Comparison of ENCODE assay signal across 10 cellular contexts in genomic region chr2:75729861-75730260, GRCh38. TPM values are rescaled to one million over a fixed set of nuclear protein-coding genes. Genes with fewer than 3 reads are reported as not detected.
DNase-seq lines count a peak whose midpoint lies in the region; ATAC-seq and TF ChIP-seq lines count a peak whose summit lies in the region.
"Had no signal": no experiment of that assay in that cellular context is flagged by ENCODE, and none has a peak within 500 bp of the region (broad histone marks: within the 10 kb centered on the region; RNA-seq: fewer than 3 reads in every experiment).

No MANE protein-coding gene starts in this region.

- no peak overlapping the region for H2AK5ac ChIP-seq in IMR-90 (ENCODE audit: low read depth, low read length)

- WGBS in IMR-90 (ENCODE audit: extremely low coverage in 2 of 2, insufficient read length in 1 of 2), 2 experiments: no CpG with 5 or more reads among the region's 5 CpGs
- WGBS in right lobe of liver (ENCODE audit: insufficient coverage, low coverage, low lambda C conversion rate, missing lambda C conversion rate): 50% methylated on average over 5 of the region's 5 CpGs

- H3K9me1 ChIP-seq in IMR-90 (ENCODE audit: insufficient read depth, low read length): no peaks in the 10 kb centered on the region

- H3K27me3 Mint-ChIP-seq in activated CD8-positive, alpha-beta memory T cell treated with anti-CD3 and anti-CD28 coated beads, Interleukin-2, amount 10 ng/mL, durations not matched to agents 7 days and 5 days: peaks cover 18% of the 10 kb centered on the region

- H2BK20ac ChIP-seq in IMR-90 (ENCODE audit: low read depth, low read length): no peak overlapping the region

- H2BK15ac ChIP-seq in IMR-90 (ENCODE audit: low read depth, low read length): no peak overlapping the region

- TF ChIP-seq RAD21 in IMR-90 (IDR thresholded peaks at IDR 0.05; ENCODE audit: low read length): peak; percentile 34

- H3K27me3 ChIP-seq in IMR-90 (ENCODE audit: control insufficient read depth, insufficient read depth, low read length) (peaks cover 10% of the 10 kb centered on the region), WERI-Rb-1 (ENCODE audit: insufficient read depth, low read depth, severe bottlenecking) (no peaks in the 10 kb centered on the region), right lobe of liver (no peaks in the 10 kb centered on the region), ascending aorta (no peaks in the 10 kb centered on the region)

- TF ChIP-seq POLR2A in IMR-90 (IDR thresholded peaks at IDR 0.05; ENCODE audit: low read depth, low read length) (no peak), right lobe of liver (IDR thresholded peaks at IDR 0.05) (no peak)

- DNase-seq in DMS114 treated with DMSO at 0.1 percent for 48 hours (lab: John Stamatoyannopoulos, UW; ENCODE audit: unreplicated experiment): peak; percentile 12
- no peak for DNase-seq in IMR-90
- no peak for DNase-seq in WERI-Rb-1
- no peak for DNase-seq in right lobe of liver
- DNase-seq in ascending aorta (ENCODE audit: low spot score in 2 of 2): no peak
- DNase-seq in activated CD8-positive, alpha-beta memory T cell treated with anti-CD3 and anti-CD28 coated beads, Interleukin-2, amount 10 ng/mL, durations not matched to agents 7 days and 5 days: no peak
- DNase-seq in NCI-H2107 treated with DMSO at 0.1 percent for 48 hours (lab: John Stamatoyannopoulos, UW; ENCODE audit: unreplicated experiment): no peak
- DNase-seq: natural killer cell, T-helper 2 cell had no signal

- no peak overlapping the region for H3K56ac ChIP-seq in IMR-90 (ENCODE audit: extremely low read depth, insufficient read depth, low read length)

- H3K36me3 Mint-ChIP-seq in activated CD8-positive, alpha-beta memory T cell treated with anti-CD3 and anti-CD28 coated beads, Interleukin-2, amount 10 ng/mL, durations not matched to agents 7 days and 5 days: no peaks in the 10 kb centered on the region
- H3K36me3 Mint-ChIP-seq: natural killer cell had no signal

- dilution Hi-C loops in IMR-90 (cut with HindIII; ENCODE audit: low sequenced_read_pairs, unreplicated experiment): no loop called here

- H3K18ac ChIP-seq in IMR-90 (ENCODE audit: low read depth, low read length): no peak overlapping the region

- H3K4me3 Mint-ChIP-seq in activated CD8-positive, alpha-beta memory T cell treated with anti-CD3 and anti-CD28 coated beads, Interleukin-2, amount 10 ng/mL, durations not matched to agents 7 days and 5 days: no peak overlapping the region
- H3K4me3 Mint-ChIP-seq: natural killer cell had no signal

- H4K91ac ChIP-seq in IMR-90 (ENCODE audit: insufficient read depth, low read depth, low read length): no peak overlapping the region

- H3K36me3 ChIP-seq in IMR-90 (ENCODE audit: control insufficient read depth, insufficient read depth, low read length) (no peaks in the 10 kb centered on the region), WERI-Rb-1 (no peaks in the 10 kb centered on the region), right lobe of liver (no peaks in the 10 kb centered on the region), ascending aorta (no peaks in the 10 kb centered on the region)

- H3K4me3 ChIP-seq in IMR-90 (ENCODE audit: insufficient read depth, low read depth, low read length) (no peak overlapping the region), WERI-Rb-1 (ENCODE audit: low read depth, low read length) (no peak overlapping the region), right lobe of liver (no peak overlapping the region), ascending aorta (no peak overlapping the region)

- no peaks in the 10 kb centered on the region for H3K79me1 ChIP-seq in IMR-90 (ENCODE audit: low read depth in 1 of 2, low read length in 2 of 2)

- BruUV-seq in IMR-90 (replicated peaks; lab: Mats Ljungman, UMichigan): no TSS peak

- no peak overlapping the region for H3K9ac ChIP-seq in IMR-90 (ENCODE audit: low read depth, low read length)

- TF ChIP-seq CTCF in IMR-90 (conservative IDR thresholded peaks at IDR 0.05; ENCODE audit: low read depth, low read length) (peak; percentile 31), WERI-Rb-1 (IDR thresholded peaks at IDR 0.05; ENCODE audit: low read depth, low read length) (peak; percentile 41), right lobe of liver (IDR thresholded peaks at IDR 0.05) (peak in 3 of 4 donors; percentile 11 to 33 (median 20)), ascending aorta (IDR thresholded peaks at IDR 0.05) (no peak)

- no peak overlapping the region for H4K5ac ChIP-seq in IMR-90 (ENCODE audit: low read depth, low read length)

- no peak; the same call in 1 of the 2 replicates for ATAC-seq in IMR-90 (ENCODE audit: low read depth)
- ATAC-seq in right lobe of liver: peak in 1 of 4 donors; percentile 22
- no peak for ATAC-seq in activated CD8-positive, alpha-beta memory T cell treated with anti-CD3 and anti-CD28 coated beads, Interleukin-2, amount 10 ng/mL, durations not matched to agents 7 days and 5 days
- no peak for ATAC-seq in HG03439 (IDR thresholded peaks at IDR 0.05; ENCODE audit: unreplicated experiment)
- ATAC-seq: natural killer cell had no signal

- POLR2A ChIA-PET in IMR-90 (lab: Charles Lee; ENCODE audit: unreplicated experiment): no interaction called here

- H3K4ac ChIP-seq in IMR-90 (ENCODE audit: low read depth, low read length): no peak overlapping the region

- H2BK5ac ChIP-seq in IMR-90 (ENCODE audit: low read depth, low read length, poor library complexity, severe bottlenecking): no peak overlapping the region

- no peak overlapping the region for H3K4me2 ChIP-seq in IMR-90 (ENCODE audit: low read depth, low read length)

- intact Hi-C loops in IMR-90 (cut with micrococcal nuclease) (loop anchor here (5.0 kb wide), 1 partner anchor 867 kb away; no protein-coding TSS in a partner anchor), right lobe of liver (cut with DNase I) (no loop called here), ascending aorta (cut with DNase I) (no loop called here)

- in situ Hi-C loops in IMR-90 (cut with MboI; ENCODE audit: low sequenced_read_pairs): no loop called here

- no peaks in the 10 kb centered on the region for H4K20me1 ChIP-seq in IMR-90 (ENCODE audit: insufficient read depth, low read length)

- H3K9me3 Mint-ChIP-seq in activated CD8-positive, alpha-beta memory T cell treated with anti-CD3 and anti-CD28 coated beads, Interleukin-2, amount 10 ng/mL, durations not matched to agents 7 days and 5 days (ENCODE audit: low read depth): no peaks in the 10 kb centered on the region
- H3K9me3 Mint-ChIP-seq: natural killer cell had no signal

- H3K27ac ChIP-seq in IMR-90 (ENCODE audit: insufficient read depth, low read length) (no peak overlapping the region), WERI-Rb-1 (no peak overlapping the region), right lobe of liver (no peak overlapping the region), ascending aorta (no peak overlapping the region)

- no peak overlapping the region for H3K23ac ChIP-seq in IMR-90 (ENCODE audit: low read depth, low read length)

- H4K8ac ChIP-seq in IMR-90 (ENCODE audit: low read depth in 2 of 2, low read length in 2 of 2): no peak overlapping the region

- H3K9me3 ChIP-seq in IMR-90 (ENCODE audit: control insufficient read depth, insufficient read depth, low read length) (no peaks in the 10 kb centered on the region), WERI-Rb-1 (ENCODE audit: severe bottlenecking) (no peaks in the 10 kb centered on the region), right lobe of liver (no peaks in the 10 kb centered on the region), ascending aorta (no peaks in the 10 kb centered on the region)

- H3K4me1 Mint-ChIP-seq in activated CD8-positive, alpha-beta memory T cell treated with anti-CD3 and anti-CD28 coated beads, Interleukin-2, amount 10 ng/mL, durations not matched to agents 7 days and 5 days: no peaks in the 10 kb centered on the region
- H3K4me1 Mint-ChIP-seq: natural killer cell had no signal

- H2AK9ac ChIP-seq in IMR-90 (replicated peaks; ENCODE audit: low read depth, low read length, poor library complexity): no peak overlapping the region

- no peak overlapping the region for H3K14ac ChIP-seq in IMR-90 (replicated peaks; ENCODE audit: low read depth, low read length)

- H2AFZ ChIP-seq in IMR-90 (replicated peaks; ENCODE audit: low read length, poor library complexity): no peak overlapping the region

- CTCF ChIA-PET in IMR-90 (lab: Yijun Ruan, JAX): interaction anchor here (1.3 to 1.9 kb wide), 2 partner anchors 8 to 19 kb away, joined by 4 to 6 read pairs; no protein-coding TSS in a partner anchor
- CTCF ChIA-PET in activated CD8-positive, alpha-beta memory T cell treated with anti-CD3 and anti-CD28 coated beads, Interleukin-2, amount 10 ng/mL, durations not matched to agents 7 days and 5 days (lab: Charles Lee): interaction anchor here (0.7 kb wide), 1 partner anchor 650 kb away, joined by 3 read pairs; no protein-coding TSS in a partner anchor

- H2BK120ac ChIP-seq in IMR-90 (ENCODE audit: low read depth, low read length): no peak overlapping the region

- no peaks in the 10 kb centered on the region for H3K4me1 ChIP-seq in IMR-90 (ENCODE audit: control insufficient read depth, insufficient read depth, low read length)
- no peaks in the 10 kb centered on the region for H3K4me1 ChIP-seq in right lobe of liver
- no peaks in the 10 kb centered on the region for H3K4me1 ChIP-seq in ascending aorta

- H3K27ac Mint-ChIP-seq in activated CD8-positive, alpha-beta memory T cell treated with anti-CD3 and anti-CD28 coated beads, Interleukin-2, amount 10 ng/mL, durations not matched to agents 7 days and 5 days: no peak overlapping the region
- H3K27ac Mint-ChIP-seq: natural killer cell had no signal

TF ChIP-seq in IMR-90, 13 proteins besides CTCF, POLR2A, EP300 and RAD21 (continues in another document):
- TF ChIP-seq MAZ (IDR thresholded peaks at IDR 0.05; ENCODE audit: borderline replicate concordance, low read depth, low read length) (no peak), RFX5 (IDR thresholded peaks at IDR 0.05; ENCODE audit: low read depth, low read length) (no peak)
- TF ChIP-seq, protein P1, sequence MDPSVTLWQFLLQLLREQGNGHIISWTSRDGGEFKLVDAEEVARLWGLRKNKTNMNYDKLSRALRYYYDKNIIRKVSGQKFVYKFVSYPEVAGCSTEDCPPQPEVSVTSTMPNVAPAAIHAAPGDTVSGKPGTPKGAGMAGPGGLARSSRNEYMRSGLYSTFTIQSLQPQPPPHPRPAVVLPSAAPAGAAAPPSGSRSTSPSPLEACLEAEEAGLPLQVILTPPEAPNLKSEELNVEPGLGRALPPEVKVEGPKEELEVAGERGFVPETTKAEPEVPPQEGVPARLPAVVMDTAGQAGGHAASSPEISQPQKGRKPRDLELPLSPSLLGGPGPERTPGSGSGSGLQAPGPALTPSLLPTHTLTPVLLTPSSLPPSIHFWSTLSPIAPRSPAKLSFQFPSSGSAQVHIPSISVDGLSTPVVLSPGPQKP (IDR thresholded peaks at IDR 0.05; ENCODE audit: borderline replicate concordance, low read depth, low read length): no peak

RNA-seq across cellular contexts. Expression of gene GCFC2, which starts 19.1 kb away (rescaled TPM):
- total RNA-seq in IMR-90 (2012; rRNA removed): 10.0 and 13.9 TPM in 2 replicates
- polyA plus RNA-seq in IMR-90 (2012; rRNA removed): 6.4 and 6.7 TPM in 2 replicates
- polyA plus RNA-seq in IMR-90 (2012; cell fraction: cytosol; rRNA removed): 4.8 and 5.4 TPM in 2 replicates
- polyA plus RNA-seq in IMR-90 (2012; cell fraction: nucleus; rRNA removed; ENCODE audit: low replicate concordance): 4.7 and 15.5 TPM in 2 replicates
- total RNA-seq in right lobe of liver: 10 to 100 TPM; 10.9 to 21.6 (median 16.5) TPM
- 31.0 TPM for total RNA-seq in ascending aorta
- total RNA-seq in activated CD8-positive, alpha-beta memory T cell treated with anti-CD3 and anti-CD28 coated beads, Interleukin-2, amount 10 ng/mL, durations not matched to agents 7 days and 5 days: 10 to 100 TPM; 17.1 to 27.0 TPM

Comparison
In these comparisons a context has a peak if more than half of its experiments do, and no peak if none do; other contexts are left out.
1. CTCF ChIP-seq: peak in IMR-90 (single experiment), WERI-Rb-1 (single experiment) and right lobe of liver (3 of 4); none in ascending aorta (0 of 3).